Comparison of ENCODE assay signal across 7 cellular contexts in genomic region chr17:29154516-29155234, GRCh38. TPM values are rescaled to one million over a fixed set of nuclear protein-coding genes. Genes with fewer than 3 reads are reported as not detected.
DNase-seq lines count a peak whose midpoint lies in the region; ATAC-seq and TF ChIP-seq lines count a peak whose summit lies in the region.

No MANE protein-coding gene starts in this region.

- H3K27me3 ChIP-seq in Loucy (ENCODE audit: insufficient read depth, low read length, poor library complexity, severe bottlenecking) = no peaks in the 10 kb centered on the region
- no peaks in the 10 kb centered on the region for H3K27me3 ChIP-seq in Karpas-422 (ENCODE audit: low read length)

- H3K79me2 ChIP-seq in Loucy (ENCODE audit: insufficient read depth, low read length) = no peaks in the 10 kb centered on the region
- H3K79me2 ChIP-seq in Karpas-422 (ENCODE audit: low read length) = no peaks in the 10 kb centered on the region

- no peaks in the 10 kb centered on the region for H3K27me3 Mint-ChIP-seq in activated naive CD8-positive, alpha-beta T cell treated with anti-CD3 and anti-CD28 coated beads, Interleukin-2, amount 10 ng/mL, durations not matched to agents 7 days and 5 days
- no peaks in the 10 kb centered on the region for H3K27me3 Mint-ChIP-seq in stimulated activated naive CD8-positive, alpha-beta T cell treated with anti-CD3 and anti-CD28 coated beads, Interleukin-15, amount 100 ng/mL, for 72 hours

- POLR2A ChIA-PET in activated naive CD8-positive, alpha-beta T cell treated with anti-CD3 and anti-CD28 coated beads, Interleukin-2, amount 10 ng/mL, durations not matched to agents 7 days and 5 days (lab: Charles Lee) = interaction anchor here (1.1 to 3.0 kb wide), 5 partner anchors 8 to 26 kb away, joined by 3 to 23 read pairs (median 8); partner anchors contain the start of gene MYO18A

- H3K9me3 ChIP-seq in Loucy (ENCODE audit: insufficient read depth, low read depth, low read length) = no peaks in the 10 kb centered on the region
- no peaks in the 10 kb centered on the region for H3K9me3 ChIP-seq in Karpas-422 (ENCODE audit: low read length)

- H3K4me1 Mint-ChIP-seq in activated naive CD8-positive, alpha-beta T cell treated with anti-CD3 and anti-CD28 coated beads, Interleukin-2, amount 10 ng/mL, durations not matched to agents 7 days and 5 days = peaks cover 41% of the 10 kb centered on the region
- H3K4me1 Mint-ChIP-seq in stimulated activated naive CD8-positive, alpha-beta T cell treated with anti-CD3 and anti-CD28 coated beads, Interleukin-15, amount 100 ng/mL, for 72 hours = peaks cover 58% of the 10 kb centered on the region

- peak overlapping the region; percentile 28 for H3K9ac ChIP-seq in Loucy (ENCODE audit: low read depth, low read length, poor library complexity, severe bottlenecking)
- no peak overlapping the region for H3K9ac ChIP-seq in Karpas-422 (ENCODE audit: low read length)

- ATAC-seq in activated naive CD8-positive, alpha-beta T cell treated with anti-CD3 and anti-CD28 coated beads, Interleukin-2, amount 10 ng/mL, durations not matched to agents 7 days and 5 days (ENCODE audit: low read depth) = peak; percentile 24
- ATAC-seq in left lobe of liver (peak; percentile 17), HG03439 (IDR thresholded peaks at IDR 0.05; ENCODE audit: unreplicated experiment) (no peak)
- ATAC-seq in stimulated activated naive CD8-positive, alpha-beta T cell treated with anti-CD3 and anti-CD28 coated beads, Interleukin-15, amount 100 ng/mL, for 72 hours = peak; percentile 57

- TF ChIP-seq CTCF in Loucy (conservative IDR thresholded peaks at IDR 0.05; ENCODE audit: low read length) = no peak

- H4K20me1 ChIP-seq in Loucy (ENCODE audit: insufficient read depth, low read length, poor library complexity, severe bottlenecking) (no peaks in the 10 kb centered on the region), Karpas-422 (ENCODE audit: insufficient read depth, low read depth, low read length) (no peaks in the 10 kb centered on the region)

- H3K27ac ChIP-seq in Karpas-422 (ENCODE audit: low read length) = no peak overlapping the region

- H3K4me1 ChIP-seq in Loucy (ENCODE audit: insufficient read depth, low read length, poor library complexity, severe bottlenecking) (peaks cover 45% of the 10 kb centered on the region), Karpas-422 (ENCODE audit: low read length) (peaks cover 4% of the 10 kb centered on the region)

- no peaks in the 10 kb centered on the region for H3K9me3 Mint-ChIP-seq in activated naive CD8-positive, alpha-beta T cell treated with anti-CD3 and anti-CD28 coated beads, Interleukin-2, amount 10 ng/mL, durations not matched to agents 7 days and 5 days
- H3K9me3 Mint-ChIP-seq in stimulated activated naive CD8-positive, alpha-beta T cell treated with anti-CD3 and anti-CD28 coated beads, Interleukin-15, amount 100 ng/mL, for 72 hours = no peaks in the 10 kb centered on the region

- H3K4me3 Mint-ChIP-seq in activated naive CD8-positive, alpha-beta T cell treated with anti-CD3 and anti-CD28 coated beads, Interleukin-2, amount 10 ng/mL, durations not matched to agents 7 days and 5 days = peak overlapping the region; percentile 57
- peak overlapping the region; percentile 66 to 78 for H3K4me3 Mint-ChIP-seq in stimulated activated naive CD8-positive, alpha-beta T cell treated with anti-CD3 and anti-CD28 coated beads, Interleukin-15, amount 100 ng/mL, for 72 hours

- peak overlapping the region; percentile 85 for H3K27ac Mint-ChIP-seq in activated naive CD8-positive, alpha-beta T cell treated with anti-CD3 and anti-CD28 coated beads, Interleukin-2, amount 10 ng/mL, durations not matched to agents 7 days and 5 days
- H3K27ac Mint-ChIP-seq in stimulated activated naive CD8-positive, alpha-beta T cell treated with anti-CD3 and anti-CD28 coated beads, Interleukin-15, amount 100 ng/mL, for 72 hours = peak overlapping the region; percentile 92 to 94

- no peaks in the 10 kb centered on the region for H3F3A ChIP-seq in Loucy (ENCODE audit: low read depth)

- no peaks in the 10 kb centered on the region for H3K9me2 ChIP-seq in Loucy (replicated peaks; ENCODE audit: low read depth, low read length)
- H3K9me2 ChIP-seq in Karpas-422 (replicated peaks; ENCODE audit: insufficient read depth, low read length) = no peaks in the 10 kb centered on the region

- peaks cover 2% of the 10 kb centered on the region for H3K36me3 Mint-ChIP-seq in activated naive CD8-positive, alpha-beta T cell treated with anti-CD3 and anti-CD28 coated beads, Interleukin-2, amount 10 ng/mL, durations not matched to agents 7 days and 5 days

- DNase-seq in activated naive CD8-positive, alpha-beta T cell treated with anti-CD3 and anti-CD28 coated beads, Interleukin-2, amount 10 ng/mL, durations not matched to agents 7 days and 5 days = no peak
- no peak for DNase-seq in left lobe of liver (ENCODE audit: low spot score)
- no peak for DNase-seq in stimulated activated naive CD8-positive, alpha-beta T cell treated with anti-CD3 and anti-CD28 coated beads, Interleukin-15, amount 100 ng/mL, for 72 hours
- DNase-seq in NCI-H1105 (lab: John Stamatoyannopoulos, UW) = no peak
- no peak for DNase-seq in Karpas-422

- H3K36me3 ChIP-seq in Loucy (ENCODE audit: insufficient read depth, low read length) = no peaks in the 10 kb centered on the region
- H3K36me3 ChIP-seq in Karpas-422 (ENCODE audit: insufficient read depth, low read length) = no peaks in the 10 kb centered on the region

- H3K4me3 ChIP-seq in Loucy (ENCODE audit: low read length, poor library complexity, severe bottlenecking) = peak overlapping the region; percentile 17
- no peak overlapping the region for H3K4me3 ChIP-seq in Karpas-422 (ENCODE audit: low read length)

- H3K4me2 ChIP-seq in Loucy (ENCODE audit: low read depth, low read length, poor library complexity, severe bottlenecking) (peak overlapping the region; percentile 54), Karpas-422 (ENCODE audit: low read depth, low read length, poor library complexity, severe bottlenecking) (no peak overlapping the region)

- H2AFZ ChIP-seq in Loucy (ENCODE audit: low read length) (no peak overlapping the region), Karpas-422 (ENCODE audit: low read length) (no peak overlapping the region)

RNA-seq across cellular contexts. Expression of gene MYO18A, which starts 25.5 kb away (rescaled TPM):
- total RNA-seq in activated naive CD8-positive, alpha-beta T cell treated with anti-CD3 and anti-CD28 coated beads, Interleukin-2, amount 10 ng/mL, durations not matched to agents 7 days and 5 days = 10 to 100 TPM; 79.7 to 80.6 TPM
- 109 TPM for total RNA-seq in left lobe of liver
- total RNA-seq in Karpas-422 (2014; rRNA removed; shearing (Covaris generic); ENCODE audit: low replicate concordance) = 16.4 and 54.6 TPM in 2 replicates
